ENCODE assay signal across 1 cellular context in genomic region chr12:38921025-38921677, GRCh38.
TF ChIP-seq lines count a peak whose summit lies in the region.

No MANE protein-coding gene starts in this region.

TF ChIP-seq in GM23338, 12 proteins besides CTCF, POLR2A, EP300 and RAD21 (continued from another document):
- TF ChIP-seq ETS1 (IDR thresholded peaks at IDR 0.05) (no peak), EZH2 (IDR thresholded peaks at IDR 0.05; ENCODE audit: low read depth, unreplicated experiment) (no peak), CREB1 (CRISPR knock-in tag; IDR thresholded peaks at IDR 0.05; ENCODE audit: low read depth) (no peak), POLR2AphosphoS5 (IDR thresholded peaks at IDR 0.05; ENCODE audit: low read depth) (no peak), STAT1 (IDR thresholded peaks at IDR 0.05; ENCODE audit: unreplicated experiment) (no peak), REST (IDR thresholded peaks at IDR 0.05; ENCODE audit: unreplicated experiment) (no peak)
